ENCODE assay signal across 17 cellular contexts in genomic region chr5:15366676-15367391, GRCh38.
A peak's percentile ranks its signal among the peaks of the same experiment; 100 is the strongest.
DNase-seq lines count a peak whose midpoint lies in the region; ATAC-seq and TF ChIP-seq lines count a peak whose summit lies in the region.
"Had no signal": no experiment of that assay in that cellular context is flagged by ENCODE, and none has a peak within 500 bp of the region (broad histone marks: within the 10 kb centered on the region; RNA-seq: fewer than 3 reads in every experiment).

No MANE protein-coding gene starts in this region.

- H2AFZ ChIP-seq in osteoblast (ENCODE audit: low read length), result no peak overlapping the region

- TF ChIP-seq CTCF in osteoblast (IDR thresholded peaks at IDR 0.05; ENCODE audit: extremely low read depth, low read depth, low read length), result no peak

- H3K27ac ChIP-seq in osteoblast (ENCODE audit: low read depth, low read length), result no peak overlapping the region
- H3K27ac ChIP-seq: BLaER1, prostate gland had no signal

- DNase-seq in ELR (ENCODE audit: low read depth) (peak; percentile 32), globus pallidus (ENCODE audit: low spot score) (peak; percentile 40), osteoblast (ENCODE audit: insufficient read length, low spot score, missing footprints) (no peak), DMS153 treated with DMSO at 0.1 percent for 48 hours (lab: John Stamatoyannopoulos, UW; ENCODE audit: unreplicated experiment) (no peak), DMS 273 treated with DMSO at 0.1 percent for 48 hours (lab: John Stamatoyannopoulos, UW) (no peak)
- DNase-seq in activated CD8-positive, alpha-beta memory T cell treated with anti-CD3 and anti-CD28 coated beads, Interleukin-2, amount 50 U/mL, for 48 hours, result no peak
- DNase-seq: activated CD4-positive, alpha-beta T cell treated with anti-CD3 and anti-CD28 coated beads for 4 hours; activated naive CD8-positive, alpha-beta T cell treated with anti-CD3 and anti-CD28 coated beads, Interleukin-2, amount 10 ng/mL, durations not matched to agents 7 days and 5 days; cortex of kidney; DMS79 treated with DMSO at 0.1 percent for 48 hours; NCI-H1417 treated with DMSO at 0.1 percent for 48 hours; NCI-H524 treated with DMSO at 0.1 percent for 48 hours; stimulated activated CD4-positive, alpha-beta T cell treated with anti-CD3 and anti-CD28 coated beads, Interleukin-2, amount 100 ng/mL, for 48 hours had no signal

- H3K4me2 ChIP-seq in osteoblast (ENCODE audit: insufficient read depth, low read length), result peak overlapping the region; percentile 43
- H3K4me2 ChIP-seq: BLaER1 had no signal

- H4K20me1 ChIP-seq in osteoblast (ENCODE audit: insufficient read depth, low read length), result no peaks in the 10 kb centered on the region
- H4K20me1 ChIP-seq: BLaER1 had no signal

- H3K4me1 ChIP-seq in osteoblast (ENCODE audit: insufficient read depth, low read length), result no peaks in the 10 kb centered on the region
- H3K4me1 ChIP-seq: BLaER1, prostate gland had no signal

- H3K9me3 ChIP-seq in osteoblast (ENCODE audit: low read depth, low read length), result no peaks in the 10 kb centered on the region
- H3K9me3 ChIP-seq: BLaER1, prostate gland had no signal

- ATAC-seq in SK-N-SH treated with all-trans-retinoic acid at 6 μM for 48 hours, result 0 out of 3 replicates have a peak, but pooled peaks have one; percentile 24
- no peak for ATAC-seq in HG02870 (IDR thresholded peaks at IDR 0.05; ENCODE audit: unreplicated experiment)

- no peaks in the 10 kb centered on the region for H3K79me2 ChIP-seq in osteoblast (ENCODE audit: insufficient read depth, low read length)

- H3K36me3 ChIP-seq in osteoblast (ENCODE audit: insufficient read depth, low read length), result no peaks in the 10 kb centered on the region
- H3K36me3 ChIP-seq: BLaER1, prostate gland had no signal

- no peaks in the 10 kb centered on the region for H3K27me3 ChIP-seq in osteoblast (ENCODE audit: insufficient read depth, low read length)
- H3K27me3 ChIP-seq: BLaER1 had no signal

- no peak overlapping the region for H3K4me3 ChIP-seq in osteoblast (ENCODE audit: insufficient read depth, low read length)
- H3K4me3 ChIP-seq: BLaER1, prostate gland had no signal

TF ChIP-seq in SK-N-SH treated with all-trans-retinoic acid at 6 μM for 48 hours, 23 proteins besides CTCF, POLR2A, EP300 and RAD21:
- TF ChIP-seq ISL1 (CRISPR knock-in tag; IDR thresholded peaks at IDR 0.05) (peak; percentile 46; the same call in 1 of the 2 replicates), SNAI2 (CRISPR knock-in tag; IDR thresholded peaks at IDR 0.05) (peak; percentile 10; the same call in 1 of the 2 replicates), BACH2 (CRISPR knock-in tag; IDR thresholded peaks at IDR 0.05; ENCODE audit: borderline replicate concordance) (no peak), CSDC2 (CRISPR knock-in tag; IDR thresholded peaks at IDR 0.05) (0 out of 2 replicates have a peak, but pooled peaks have one; percentile 41), ZNF70 (CRISPR knock-in tag; IDR thresholded peaks at IDR 0.05) (no peak), CSRNP3 (CRISPR knock-in tag; IDR thresholded peaks at IDR 0.05) (no peak)

Comparison
In these comparisons a context has a peak if more than half of its experiments do, and no peak if none do; other contexts are left out.
1. DNase-seq: peak in ELR (single experiment) and globus pallidus (single experiment); none in osteoblast (single experiment), activated CD8-positive, alpha-beta memory T cell treated with anti-CD3 and anti-CD28 coated beads, Interleukin-2, amount 50 U/mL, for 48 hours (single experiment), DMS153 treated with DMSO at 0.1 percent for 48 hours (single experiment) and DMS 273 treated with DMSO at 0.1 percent for 48 hours (single experiment).